ENCODE assay signal across 2 cellular contexts in genomic region chr19:35905178-35905727, GRCh38.
TF ChIP-seq lines count a peak whose summit lies in the region.

No MANE protein-coding gene starts in this region.

TF ChIP-seq in liver, 16 proteins besides CTCF, POLR2A, EP300 and RAD21:
- TF ChIP-seq RXRA (IDR thresholded peaks at IDR 0.05) (no peak), ZBTB33 (IDR thresholded peaks at IDR 0.05) (no peak), GABPA (IDR thresholded peaks at IDR 0.05 in 1 of 2, conservative IDR thresholded peaks at IDR 0.05 in 1 of 2) (no peak), NR2F2 (IDR thresholded peaks at IDR 0.05) (no peak), ATF3 (IDR thresholded peaks at IDR 0.05) (no peak), HNF4A (conservative IDR thresholded peaks at IDR 0.05) (no peak), HNF4G (IDR thresholded peaks at IDR 0.05) (no peak), YY1 (IDR thresholded peaks at IDR 0.05) (no peak), FOXA2 (IDR thresholded peaks at IDR 0.05) (no peak), TAF1 (conservative IDR thresholded peaks at IDR 0.05) (no peak), REST (IDR thresholded peaks at IDR 0.05) (no peak)
TF ChIP-seq in liver: peak in this region for 0.

TF ChIP-seq in HepG2, 621 proteins besides CTCF, POLR2A, EP300 and RAD21:
- TF ChIP-seq FLYWCH1 (CRISPR knock-in tag; IDR thresholded peaks at IDR 0.05) (no peak), DRAP1 (CRISPR knock-in tag; IDR thresholded peaks at IDR 0.05) (no peak), MZF1 (CRISPR knock-in tag; IDR thresholded peaks at IDR 0.05; ENCODE audit: borderline replicate concordance) (no peak), ZNF205 (CRISPR knock-in tag; IDR thresholded peaks at IDR 0.05) (no peak), ZNF605 (CRISPR knock-in tag; IDR thresholded peaks at IDR 0.05) (no peak), PRDM10 (CRISPR knock-in tag; IDR thresholded peaks at IDR 0.05; ENCODE audit: low read depth) (no peak), ARID2 (CRISPR knock-in tag; IDR thresholded peaks at IDR 0.05; ENCODE audit: borderline replicate concordance) (no peak), TEAD3 (CRISPR knock-in tag; optimal IDR thresholded peaks at IDR 0.05; ENCODE audit: borderline replicate concordance) (no peak), ZNF160 (CRISPR knock-in tag; IDR thresholded peaks at IDR 0.05) (no peak), ZNF282 (IDR thresholded peaks at IDR 0.05; ENCODE audit: partially characterized antibody) (no peak), ZNF598 (CRISPR knock-in tag; IDR thresholded peaks at IDR 0.05; ENCODE audit: borderline replicate concordance) (no peak)
